Comparison of ENCODE assay signal across 20 cellular contexts in the genomic region with DNA sequence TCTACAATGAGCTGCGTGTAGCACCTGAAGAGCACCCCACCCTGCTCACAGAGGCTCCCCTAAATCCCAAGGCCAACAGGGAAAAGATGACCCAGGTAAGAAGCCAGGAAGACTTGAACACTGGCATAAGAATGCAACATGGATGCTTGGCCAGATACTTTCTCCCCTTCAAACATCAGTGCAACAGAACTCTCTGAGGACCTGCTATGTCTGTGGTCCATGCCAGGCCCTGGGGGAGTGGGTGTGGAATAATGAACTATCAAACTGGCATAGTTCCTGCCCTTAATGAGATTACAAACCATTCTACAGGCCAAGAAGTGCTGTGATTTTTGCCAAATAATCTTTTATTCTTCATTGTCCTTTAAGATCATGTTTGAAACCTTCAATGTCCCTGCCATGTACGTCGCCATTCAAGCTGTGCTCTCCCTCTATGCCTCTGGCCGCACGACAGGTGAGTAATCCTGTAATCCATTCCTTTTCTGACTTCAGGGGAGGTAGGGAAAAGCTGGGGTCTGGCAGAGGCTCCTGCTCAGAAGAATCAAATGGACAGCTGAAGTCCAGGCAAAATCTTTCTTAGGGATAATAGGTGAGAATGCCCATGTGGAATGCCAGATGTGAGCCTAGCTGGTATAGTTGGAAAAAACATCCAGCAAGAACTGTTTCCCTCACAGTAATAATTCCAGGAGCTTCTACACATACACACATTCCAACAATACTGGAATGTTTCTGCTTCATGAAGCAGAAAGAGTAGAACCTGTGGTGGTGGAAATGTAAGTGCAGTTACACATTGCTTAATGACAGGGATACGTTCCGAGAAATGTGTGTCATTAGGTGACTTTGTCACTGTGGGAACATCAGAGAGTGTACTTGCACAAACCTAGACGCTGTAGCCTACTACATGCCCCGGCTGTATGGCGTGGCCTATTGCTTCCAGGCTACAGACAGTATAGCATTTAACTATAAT. TPM values are rescaled to one million over a fixed set of nuclear protein-coding genes. Genes with fewer than 3 reads are reported as not detected.
DNase-seq lines count a peak whose midpoint lies in the region; ATAC-seq, FAIRE-seq and TF ChIP-seq lines count a peak whose summit lies in the region.
"Had no signal": no experiment of that assay in that cellular context is flagged by ENCODE, and none has a peak within 500 bp of the region (broad histone marks: within the 10 kb centered on the region; RNA-seq: fewer than 3 reads in every experiment).

No MANE protein-coding gene starts in this region.

- no peak for TF ChIP-seq EP300 in esophagus muscularis mucosa (IDR thresholded peaks at IDR 0.05)

- TF ChIP-seq POLR2A in esophagus muscularis mucosa (IDR thresholded peaks at IDR 0.05; ENCODE audit: low read depth) (no peak), heart left ventricle (IDR thresholded peaks at IDR 0.05) (no peak)

- no peak for ATAC-seq in HG03175 (IDR thresholded peaks at IDR 0.05; ENCODE audit: unreplicated experiment)
- ATAC-seq in heart left ventricle = no peak
- no peak for ATAC-seq in GM18870 (IDR thresholded peaks at IDR 0.05; ENCODE audit: unreplicated experiment)
- ATAC-seq: foreskin keratinocyte had no signal

- H3K27me3 ChIP-seq in esophagus muscularis mucosa (no peaks in the 10 kb centered on the region), muscle layer of duodenum (ENCODE audit: low read depth, low read length) (no peaks in the 10 kb centered on the region), stomach smooth muscle (ENCODE audit: control insufficient read depth in 1 of 2, insufficient read depth in 2 of 2, low read length in 2 of 2) (no peaks in the 10 kb centered on the region), heart left ventricle (no peaks in the 10 kb centered on the region)
- H3K27me3 ChIP-seq: foreskin keratinocyte, left lung had no signal

- peaks cover 0 to 32% (median 24%) of the 10 kb centered on the region in 4 donors for H3K4me1 ChIP-seq in esophagus muscularis mucosa
- peaks cover 0 to 10% of the 10 kb centered on the region in 2 donors for H3K4me1 ChIP-seq in muscle layer of duodenum (ENCODE audit: control insufficient read depth in 1 of 2, insufficient read depth in 2 of 2, low read length in 2 of 2)
- H3K4me1 ChIP-seq in stomach smooth muscle (ENCODE audit: control insufficient read depth, insufficient read depth, low read length) = peaks cover 12% of the 10 kb centered on the region
- peaks cover 0 to 14% (median 0%) of the 10 kb centered on the region in 12 donors for H3K4me1 ChIP-seq in heart left ventricle
- H3K4me1 ChIP-seq: foreskin keratinocyte, left lung had no signal

- TF ChIP-seq CTCF in esophagus muscularis mucosa (IDR thresholded peaks at IDR 0.05) (no peak), heart left ventricle (IDR thresholded peaks at IDR 0.05) (no peak)

- H3K4me3 ChIP-seq in esophagus muscularis mucosa (no peak overlapping the region), muscle layer of duodenum (ENCODE audit: low read depth in 1 of 2, low read length in 2 of 2) (no peak overlapping the region), stomach smooth muscle (ENCODE audit: low read length in 2 of 2) (no peak overlapping the region), heart left ventricle (no peak overlapping the region)
- H3K4me3 ChIP-seq: left lung, PC-9 had no signal

- H3K27ac ChIP-seq in esophagus muscularis mucosa (replicated peaks in 1 of 4) (peak overlapping the region; percentile 59 to 94 (median 64)), muscle layer of duodenum (ENCODE audit: low read length) (peak overlapping the region; percentile 40), stomach smooth muscle (ENCODE audit: low read length) (peak overlapping the region; percentile 63), heart left ventricle (peak overlapping the region in 1 of 12 donors; percentile 66)
- H3K27ac ChIP-seq: foreskin keratinocyte, left lung, PC-9 had no signal

- intact Hi-C loops in esophagus muscularis mucosa (cut with DNase I) (no loop called here), heart left ventricle (cut with DNase I) (no loop called here)

- WGBS in esophagus muscularis mucosa = 52% methylated on average over 10 of the region's 10 CpGs
- 83 to 90% (median 89%) methylated on average over 10 of the region's 10 CpGs for WGBS in heart left ventricle, 4 donors

- H3K36me3 ChIP-seq in esophagus muscularis mucosa (peaks cover 0 to 72% (median 43%) of the 10 kb centered on the region in 4 donors), muscle layer of duodenum (ENCODE audit: control insufficient read depth in 1 of 2, insufficient read depth in 2 of 2, low read length in 2 of 2) (peaks cover 8 to 34% of the 10 kb centered on the region in 2 donors), stomach smooth muscle (ENCODE audit: control insufficient read depth in 2 of 2, insufficient read depth in 2 of 2, low read length in 2 of 2) (peaks cover 55 to 61% of the 10 kb centered on the region in 2 donors), heart left ventricle (no peaks in the 10 kb centered on the region)
- H3K36me3 ChIP-seq: left lung had no signal

- FAIRE-seq in RCC 7860 (lab: Jason Lieb, UNC) = peak; percentile 96
- FAIRE-seq: bronchial epithelial cell, colon had no signal

- H3K9me3 ChIP-seq in esophagus muscularis mucosa = no peaks in the 10 kb centered on the region
- H3K9me3 ChIP-seq in muscle layer of duodenum (ENCODE audit: control insufficient read depth in 1 of 2, low read length in 2 of 2) = no peaks in the 10 kb centered on the region
- no peaks in the 10 kb centered on the region for H3K9me3 ChIP-seq in stomach smooth muscle (ENCODE audit: control insufficient read depth in 2 of 2, low read length in 2 of 2)
- H3K9me3 ChIP-seq in heart left ventricle = no peaks in the 10 kb centered on the region
- H3K9me3 ChIP-seq: left lung had no signal

- no peak overlapping the region for H3K9ac ChIP-seq in stomach smooth muscle (ENCODE audit: low read length in 2 of 2)

- DNase-seq in RCC 7860 (ENCODE audit: low spot score) = peak; percentile 93
- no peak for DNase-seq in esophagus muscularis mucosa (ENCODE audit: extremely low spot score)
- DNase-seq in stimulated activated CD4-positive, alpha-beta T cell treated with anti-CD3 and anti-CD28 coated beads, Interleukin-4, amount 100 ng/mL, for 1 hour = no peak
- no peak for DNase-seq in heart left ventricle
- DNase-seq: foreskin keratinocyte, GOT3, IMR-90, left lung, NCI-H1105, NCI-H187 treated with DMSO at 0.1 percent for 48 hours, NCI-H524 treated with DMSO at 0.1 percent for 48 hours, SHP77 had no signal

RNA-seq across cellular contexts. Expression of a gene that starts 16.2 kb away (rescaled TPM):
- 1,000 to 10,000 TPM; 4,013 to 8,538 (median 5,633) TPM for total RNA-seq in esophagus muscularis mucosa
- total RNA-seq in heart left ventricle = 10 to 100 TPM in 1 of 9 donors, 1 to 10 TPM in 8; 1.3 to 10.5 (median 3.1) TPM
- polyA plus RNA-seq in heart left ventricle = 1 to 10 TPM; 4.2 to 4.4 TPM
- total RNA-seq: activated CD8-positive, alpha-beta memory T cell treated with anti-CD3 and anti-CD28 coated beads, Interleukin-2, amount 10 ng/mL, durations not matched to agents 7 days and 5 days; bronchial epithelial cell; PC-9 had no signal

RNA-seq across cellular contexts. Expression of a gene that starts 17.7 kb away (rescaled TPM):
- total RNA-seq in esophagus muscularis mucosa (10 to 100 TPM; 31.6 to 50.7 (median 36.6) TPM), heart left ventricle (10 to 100 TPM; 22.6 to 32.1 (median 24.3) TPM)
- 10 to 100 TPM; 34.9 to 49.2 TPM for polyA plus RNA-seq in heart left ventricle

Comparison
In these comparisons a context has a peak if more than half of its experiments do, and no peak if none do; other contexts are left out.
1. RNA of a gene that starts 16.2 kb away (total RNA-seq): 4,013 to 8,538 TPM in esophagus muscularis mucosa; 1.3 to 10.5 TPM in heart left ventricle; every median in the first group is over 100 times any median in the second.